20 cellular contexts compared by ENCODE assay signal in genomic region chr13:77637583-77637982, GRCh38. TPM values are rescaled to one million over a fixed set of nuclear protein-coding genes. Genes with fewer than 3 reads are reported as not detected.
DNase-seq lines count a peak whose midpoint lies in the region; ATAC-seq lines count a peak whose summit lies in the region.
"Had no signal": no experiment of that assay in that cellular context is flagged by ENCODE, and none has a peak within 500 bp of the region (broad histone marks: within the 10 kb centered on the region; RNA-seq: fewer than 3 reads in every experiment).

No MANE protein-coding gene starts in this region.

- H3K4me3 ChIP-seq in right cardiac atrium (ENCODE audit: low read length): no peak overlapping the region
- H3K4me3 ChIP-seq: left ventricle myocardium inferior, upper lobe of left lung had no signal

- H3K27me3 ChIP-seq in right cardiac atrium (ENCODE audit: control insufficient read depth, insufficient read depth): no peaks in the 10 kb centered on the region
- H3K27me3 ChIP-seq: brain microvascular endothelial cell, upper lobe of left lung had no signal

- intact Hi-C loops in right cardiac atrium (cut with DNase I): no loop called here

- 50% methylated on average over 1 of the region's 1 CpG for whole genome bisulfite sequencing in right cardiac atrium

- H3K27ac ChIP-seq in right cardiac atrium (ENCODE audit: low read length): no peak overlapping the region
- H3K27ac ChIP-seq: brain microvascular endothelial cell, C4-2B, left ventricle myocardium inferior, upper lobe of left lung had no signal

- H3K9me3 ChIP-seq in right cardiac atrium (ENCODE audit: control insufficient read depth, low read length): no peaks in the 10 kb centered on the region
- H3K9me3 ChIP-seq: left ventricle myocardium inferior, upper lobe of left lung had no signal

- DNase-seq in NCI-H524 (lab: John Stamatoyannopoulos, UW): peak; percentile 15 to 56
- DNase-seq in NCI-H524 treated with DMSO at 0.1 percent for 48 hours (lab: John Stamatoyannopoulos, UW): no peak
- peak; percentile 84 for DNase-seq in NCI-H1092 treated with DMSO at 0.1 percent for 48 hours (lab: John Stamatoyannopoulos, UW)
- DNase-seq in NCI-H345 treated with DMSO at 0.1 percent for 48 hours (lab: John Stamatoyannopoulos, UW; ENCODE audit: unreplicated experiment): peak; percentile 94
- DNase-seq in mucosa of gallbladder (ENCODE audit: low spot score): peak; percentile 11
- no peak for DNase-seq in right cardiac atrium
- DNase-seq in stimulated activated naive CD8-positive, alpha-beta T cell treated with anti-CD3 and anti-CD28 coated beads, Interleukin-15, Interleukin-2, amounts not matched to agents 100 U/mL and 50 U/mL, for 24 hours: no peak
- DNase-seq: activated CD8-positive, alpha-beta memory T cell treated with anti-CD3 and anti-CD28 coated beads, Interleukin-2, amount 10 ng/mL, durations not matched to agents 7 days and 5 days; activated naive CD4-positive, alpha-beta T cell treated with anti-CD3 and anti-CD28 coated beads for 36 hours; activated T-cell treated with anti-CD3 and anti-CD28 coated beads, Interleukin-2, amount 50 U/mL, for 72 hours; brain microvascular endothelial cell; left ventricle myocardium inferior; mesendoderm; SIG-M5; stimulated activated CD4-positive, alpha-beta T cell treated with anti-CD3 and anti-CD28 coated beads, Interleukin-4, amount 100 ng/mL, for 4 hours; SW 1271; upper lobe of left lung had no signal

- ATAC-seq in right cardiac atrium: no peak
- ATAC-seq in esophagus mucosa: no peak
- no peak for ATAC-seq in stimulated activated naive CD8-positive, alpha-beta T cell treated with anti-CD3 and anti-CD28 coated beads, Interleukin-15, Interleukin-2, amounts not matched to agents 100 U/mL and 50 U/mL, for 24 hours
- ATAC-seq: activated CD8-positive, alpha-beta memory T cell treated with anti-CD3 and anti-CD28 coated beads, Interleukin-2, amount 10 ng/mL, durations not matched to agents 7 days and 5 days; activated T-cell treated with anti-CD3 and anti-CD28 coated beads, Interleukin-2, amount 50 U/mL, for 72 hours; stimulated activated memory B cell treated with anti-CD40 and anti-IgM and Interleukin-4, amounts not matched to agents 10 μg/mL and 1 μg/mL and 100 μg/mL, for 72 hours had no signal

- H3K4me1 ChIP-seq in right cardiac atrium (ENCODE audit: control insufficient read depth, insufficient read depth, low read length): no peaks in the 10 kb centered on the region
- H3K4me1 ChIP-seq: left ventricle myocardium inferior, upper lobe of left lung had no signal

RNA-seq across cellular contexts. Expression of gene SLAIN1, which starts 59.9 kb away (rescaled TPM):
- total RNA-seq in mucosa of gallbladder (9.7 TPM), right cardiac atrium (10 to 100 TPM; 10.6 to 16.2 (median 13.0) TPM), esophagus mucosa (0.32 TPM)
- polyA plus RNA-seq in right cardiac atrium: 9.2 TPM

Comparison
In these comparisons a context has a peak if more than half of its experiments do, and no peak if none do; other contexts are left out.
1. DNase-seq: peak in NCI-H524 (2 of 2), NCI-H1092 treated with DMSO at 0.1 percent for 48 hours (single experiment), NCI-H345 treated with DMSO at 0.1 percent for 48 hours (single experiment) and mucosa of gallbladder (single experiment); none in NCI-H524 treated with DMSO at 0.1 percent for 48 hours (single experiment), right cardiac atrium (0 of 3) and stimulated activated naive CD8-positive, alpha-beta T cell treated with anti-CD3 and anti-CD28 coated beads, Interleukin-15, Interleukin-2, amounts not matched to agents 100 U/mL and 50 U/mL, for 24 hours (single experiment).